ENCODE assay signal across 1 cellular context in the genomic region with DNA sequence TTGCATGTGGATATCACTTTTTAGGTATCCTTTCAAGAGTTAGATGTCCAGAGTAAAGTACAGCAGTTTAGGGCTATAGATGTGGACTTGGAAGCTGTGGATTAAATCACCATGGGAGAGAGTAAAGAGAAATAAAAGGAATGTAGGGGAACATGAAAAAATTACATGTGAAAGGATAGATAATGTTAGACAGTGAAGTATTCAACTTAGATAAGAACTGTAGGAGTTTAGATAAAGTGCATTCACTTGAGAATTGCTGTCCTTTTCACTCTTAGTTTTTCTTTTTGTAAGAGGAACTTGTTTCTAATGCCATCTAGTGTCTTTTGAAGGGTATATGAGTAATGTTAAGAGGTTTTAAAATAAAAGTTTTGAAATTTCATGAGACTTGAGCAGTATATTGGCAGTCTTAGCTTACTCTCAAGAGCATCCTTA.
TF ChIP-seq lines count a peak whose summit lies in the region.

No MANE protein-coding gene starts in this region.

TF ChIP-seq in K562, 482 proteins besides CTCF, POLR2A, EP300 and RAD21 (continued from another document):
- no peak for TF ChIP-seq HIVEP1 (CRISPR knock-in tag; IDR thresholded peaks at IDR 0.05)
- TF ChIP-seq ARID1B (IDR thresholded peaks at IDR 0.05), result peak; percentile 55; the same call in 1 of the 2 replicates
- no peak for TF ChIP-seq FOXP1 (CRISPR knock-in tag; IDR thresholded peaks at IDR 0.05)
- TF ChIP-seq SMARCA4 (IDR thresholded peaks at IDR 0.05), result peak; percentile 73
- TF ChIP-seq DPF2 (IDR thresholded peaks at IDR 0.05), result peak; percentile 61; the same call in 1 of the 2 replicates
- no peak for TF ChIP-seq CBX1 (IDR thresholded peaks at IDR 0.05; ENCODE audit: low read depth)
- no peak for TF ChIP-seq SUPT5H (IDR thresholded peaks at IDR 0.05)
